Comparison of ENCODE assay signal across 3 cellular contexts in genomic region chr14:67273281-67273680, GRCh38. TPM values are rescaled to one million over a fixed set of nuclear protein-coding genes. Genes with fewer than 3 reads are reported as not detected.
DNase-seq lines count a peak whose midpoint lies in the region; ATAC-seq, FAIRE-seq and TF ChIP-seq lines count a peak whose summit lies in the region.
"Not testable (repeated sequence)": the region's sequence is repeated elsewhere in the genome, so short reads cannot be mapped to it uniquely, and the experiment has no call there.

No MANE protein-coding gene starts in this region.

- CTCF ChIA-PET in HEK293 (lab: Yijun Ruan, JAX); K562 (lab: Yijun Ruan, JAX; ENCODE audit: low intra/inter-chr PET ratio): not testable (repeated sequence)

- not testable (repeated sequence) for H3K4me2 ChIP-seq in K562 (ENCODE audit: insufficient read depth, low read length)

- peaks cover 14% of the 10 kb centered on the region for H3K4me1 ChIP-seq in HEK293 (ENCODE audit: control insufficient read depth, insufficient read depth, low read length)
- not testable (repeated sequence) for H3K4me1 ChIP-seq in K562 (replicated peaks in 1 of 2; ENCODE audit: control insufficient read depth in 2 of 2, insufficient read depth in 2 of 2, low read length in 2 of 2)

- not testable (repeated sequence) for H3K9me1 ChIP-seq in K562 (ENCODE audit: control insufficient read depth, insufficient read depth, low read length)

- TF ChIP-seq RAD21 in K562 (CRISPR knock-in tag; conservative IDR thresholded peaks at IDR 0.05 in 1 of 2, IDR thresholded peaks at IDR 0.05 in 1 of 2), result not testable (repeated sequence)

- not testable (repeated sequence) for H3K27ac ChIP-seq in HEK293 (ENCODE audit: extremely low read depth, low read depth, low read length); K562 (ENCODE audit: extremely low read depth, low read depth, low read length)

- H3K36me3 ChIP-seq in HEK293 (ENCODE audit: control insufficient read depth in 2 of 2, insufficient read depth in 1 of 2, low read length in 2 of 2); K562 (ENCODE audit: control insufficient read depth, insufficient read depth, low read length): not testable (repeated sequence)

- intact Hi-C loops in K562 (cut with micrococcal nuclease), result not testable (repeated sequence)

- H3K9me3 ChIP-seq in HEK293 (ENCODE audit: control insufficient read depth, insufficient read depth, low read depth, low read length); K562 (replicated peaks; ENCODE audit: control insufficient read depth, insufficient read depth, low read depth, low read length): not testable (repeated sequence)

- not testable (repeated sequence) for BruUV-seq in K562 (replicated peaks; lab: Mats Ljungman, UMichigan)

- in situ Hi-C loops in K562 (cut with MboI), result not testable (repeated sequence)

- H3K36me3 Mint-ChIP-seq in nephron (ENCODE audit: low read depth), result peaks cover 52% of the 10 kb centered on the region

- not testable (repeated sequence) for TF ChIP-seq CTCF in HEK293 (tag by site-specific recombination; IDR thresholded peaks at IDR 0.05); K562 (IDR thresholded peaks at IDR 0.05 in 2 of 3, conservative IDR thresholded peaks at IDR 0.05 in 1 of 3; ENCODE audit: insufficient read depth in 2 of 3, low read depth in 1 of 3, low read length in 3 of 3); nephron (IDR thresholded peaks at IDR 0.05; ENCODE audit: unreplicated experiment in 3 of 3)

- DNase-seq in K562 (ENCODE audit: extremely low read depth in 1 of 4, low spot score in 3 of 4), result not testable (repeated sequence)

- not testable (repeated sequence) for H3K9me3 Mint-ChIP-seq in nephron

- not testable (repeated sequence) for TF ChIP-seq POLR2A in K562 (conservative IDR thresholded peaks at IDR 0.05)

- H3K9ac ChIP-seq in K562 (ENCODE audit: insufficient read depth in 1 of 2, low read depth in 2 of 2, low read length in 2 of 2), result not testable (repeated sequence)

- H4K20me1 ChIP-seq in K562 (replicated peaks; ENCODE audit: control insufficient read depth, insufficient read depth, low read length), result not testable (repeated sequence)

- H3K79me2 ChIP-seq in K562 (ENCODE audit: control insufficient read depth, insufficient read depth, low read length), result not testable (repeated sequence)

- POLR2A ChIA-PET in HEK293 (lab: Yijun Ruan, JAX); K562 (lab: Yijun Ruan, JAX): not testable (repeated sequence)

- not testable (repeated sequence) for H2AFZ ChIP-seq in K562 (ENCODE audit: low read depth, low read length)

- not testable (repeated sequence) for FAIRE-seq in K562 (lab: Jason Lieb, UNC)

- not testable (repeated sequence) for H3K27me3 ChIP-seq in K562 (ENCODE audit: control insufficient read depth in 2 of 2, insufficient read depth in 2 of 2, low read length in 2 of 2)

- H3K4me3 ChIP-seq in HEK293 (ENCODE audit: low read depth, low read length); K562: not testable (repeated sequence)

- H3K4me3 Mint-ChIP-seq in nephron, result not testable (repeated sequence)

- TF ChIP-seq EP300 in K562 (IDR thresholded peaks at IDR 0.05; ENCODE audit: low read length), result not testable (repeated sequence)

- H3K27ac Mint-ChIP-seq in nephron, result peak overlapping the region in 2 of 3 experiments; percentile 21 to 31

- ATAC-seq in K562, result not testable (repeated sequence)

- H3K4me1 Mint-ChIP-seq in nephron, result peaks cover 42% of the 10 kb centered on the region

- WGBS in K562 (ENCODE audit: insufficient coverage, low coverage, missing lambda C conversion rate), result 33% methylated on average over 1 of the region's 3 CpGs

- not testable (repeated sequence) for H3K27me3 Mint-ChIP-seq in nephron (ENCODE audit: low read depth)

TF ChIP-seq in HEK293, 187 proteins besides CTCF, POLR2A, EP300 and RAD21:
- peak; percentile 92 for TF ChIP-seq ZNF146 (tag by site-specific recombination; IDR thresholded peaks at IDR 0.05)

TF ChIP-seq in K562, 482 proteins besides CTCF, POLR2A, EP300 and RAD21:
- TF ChIP-seq ZNF146 (CRISPR knock-in tag; IDR thresholded peaks at IDR 0.05; ENCODE audit: unreplicated experiment) (peak; percentile 62), BCOR (IDR thresholded peaks at IDR 0.05) (peak; percentile 53)

RNA-seq across cellular contexts. Expression of gene PALS1, which starts 32.0 kb away (rescaled TPM):
- total RNA-seq in K562 (2011; cell fraction: chromatin; rRNA removed; ENCODE audit: low replicate concordance), result 8.2 and 27.6 TPM in 2 replicates
- 7.5 and 7.9 TPM in 2 replicates for total RNA-seq in K562 (2011; cell fraction: nucleolus; rRNA removed)
- total RNA-seq in K562 (2011; cell fraction: nucleoplasm; rRNA removed), result 13.1 and 17.5 TPM in 2 replicates
- total RNA-seq in K562 (2014; rRNA removed) (5.3 and 6.4 TPM in 2 replicates), K562 (2014; rRNA removed; fragmentation: Illumina TruSeq; extraction: Trizol) (7.2 and 8.6 TPM in 2 replicates), K562 (2015; rRNA removed; fragmentation: Illumina TruSeq; extraction: Trizol) (8.3 and 8.9 TPM in 2 replicates), K562 (2021) (8.3 and 9.9 TPM in 2 replicates)
- polyA plus RNA-seq in K562 (2011; rRNA removed) (7.3 and 8.6 TPM in 2 replicates), K562 (2014; fragmentation: Illumina TruSeq; extraction: Trizol) (7.6 and 9.0 TPM in 2 replicates), K562 (2014; fragmentation: Nextera tagmentation; extraction: Ambion mirVana) (1 to 10 TPM; 4.1 to 4.4 TPM), K562 (2014; rRNA removed) (4.1 and 6.3 TPM in 2 replicates)
- polyA plus RNA-seq in K562 (2011; cell fraction: cytosol; rRNA removed), result 1.2 and 3.9 TPM in 2 replicates
- 2.7 and 4.2 TPM in 2 replicates for polyA plus RNA-seq in K562 (2011; cell fraction: nucleus; rRNA removed)
- polyA plus RNA-seq in K562 (2012), result 7.3 and 8.2 TPM in 2 replicates
- polyA minus RNA-seq in K562 (2011; rRNA and poly(A)+ RNA removed), result 17.4 and 21.9 TPM in 2 replicates
- polyA minus RNA-seq in K562 (2011; cell fraction: cytosol; rRNA and poly(A)+ RNA removed), result 7.0 TPM in 2 replicates
- 5.7 and 9.6 TPM in 2 replicates for polyA minus RNA-seq in K562 (2011; cell fraction: nucleus; rRNA and poly(A)+ RNA removed)
